8 cellular contexts compared by ENCODE assay signal in the genomic region with DNA sequence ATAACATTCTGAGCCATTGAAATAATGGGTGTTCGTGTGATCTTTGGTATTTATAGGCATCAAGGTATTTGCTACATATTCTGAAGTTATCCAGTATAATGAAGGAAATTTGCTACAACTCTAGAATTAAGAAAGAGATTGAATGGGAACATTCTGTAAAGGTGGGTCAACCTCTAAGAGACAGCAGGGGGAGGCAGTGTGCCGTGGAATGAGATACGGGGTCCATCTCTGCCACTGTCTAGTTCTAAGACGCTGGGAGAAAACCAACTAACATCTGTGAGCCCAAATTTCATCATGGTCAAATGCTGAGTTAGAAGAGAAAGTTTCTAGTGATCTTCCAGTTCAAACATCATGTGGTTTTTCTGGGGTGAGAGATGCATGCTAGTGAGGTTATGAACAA.
DNase-seq lines count a peak whose midpoint lies in the region; ATAC-seq, FAIRE-seq and TF ChIP-seq lines count a peak whose summit lies in the region.

No MANE protein-coding gene starts in this region.

- DNase-seq in SK-MEL-5 (ENCODE audit: low read depth, low spot score) (peak; percentile 50), kidney (no peak), cerebellar nuclear complex (lab: John Stamatoyannopoulos, UW) (no peak), GM03348 (ENCODE audit: low spot score) (no peak), DMS153 treated with DMSO at 0.1 percent for 48 hours (lab: John Stamatoyannopoulos, UW; ENCODE audit: unreplicated experiment) (no peak)

- no peak overlapping the region for H3K4me3 ChIP-seq in kidney (ENCODE audit: low read length in 2 of 2)

- peaks cover 0 to 7% of the 10 kb centered on the region in 2 donors for H3K4me1 ChIP-seq in kidney (ENCODE audit: control insufficient read depth in 1 of 2, insufficient read depth in 1 of 2, low read depth in 1 of 2, low read length in 2 of 2)

- H3K36me3 ChIP-seq in kidney (ENCODE audit: control insufficient read depth in 1 of 2, insufficient read depth in 2 of 2, low read length in 2 of 2), result no peaks in the 10 kb centered on the region

- intact Hi-C loops in kidney (cut with DNase I), result no loop called here

- TF ChIP-seq CTCF in C4-2B (conservative IDR thresholded peaks at IDR 0.05) (peak; percentile 37), kidney (IDR thresholded peaks at IDR 0.05; ENCODE audit: borderline replicate concordance, extremely low read depth, insufficient read depth) (peak; percentile 51)

- H3K9ac ChIP-seq in kidney (ENCODE audit: low read length in 2 of 2), result no peak overlapping the region

- ATAC-seq in GM19351 (IDR thresholded peaks at IDR 0.05; ENCODE audit: unreplicated experiment), result peak; percentile 94
- peak; percentile 93 for ATAC-seq in HG03175 (IDR thresholded peaks at IDR 0.05; ENCODE audit: unreplicated experiment)

- FAIRE-seq in kidney (lab: Jason Lieb, UNC), result no peak

- H3K27ac ChIP-seq in C4-2B, result no peak overlapping the region
- no peak overlapping the region for H3K27ac ChIP-seq in kidney (ENCODE audit: low read depth in 2 of 2, low read length in 2 of 2)

- in situ Hi-C loops in SK-MEL-5 (cut with HindIII; ENCODE audit: low pct_unique_long_range_greater_than_20kb, low sequenced_read_pairs), result no loop called here

- H3K9me3 ChIP-seq in kidney (ENCODE audit: control insufficient read depth in 1 of 2, low read length in 2 of 2), result no peaks in the 10 kb centered on the region
